10 cellular contexts compared by ENCODE assay signal in genomic region chr1:81799939-81800740, GRCh38. TPM values are rescaled to one million over a fixed set of nuclear protein-coding genes. Genes with fewer than 3 reads are reported as not detected.
DNase-seq lines count a peak whose midpoint lies in the region; TF ChIP-seq lines count a peak whose summit lies in the region.
"Had no signal": no experiment of that assay in that cellular context is flagged by ENCODE, and none has a peak within 500 bp of the region (broad histone marks: within the 10 kb centered on the region; RNA-seq: fewer than 3 reads in every experiment).

No MANE protein-coding gene starts in this region.

- peak overlapping the region; percentile 75 to 89 for H3K18ac ChIP-seq in mesenchymal stem cell (ENCODE audit: low read depth in 1 of 2, low read length in 2 of 2)

- H3K4me2 ChIP-seq in mesenchymal stem cell (ENCODE audit: low read length, poor library complexity, severe bottlenecking), result peak overlapping the region; percentile 93
- H3K4me2 ChIP-seq: BLaER1 had no signal

- H2AK5ac ChIP-seq in mesenchymal stem cell (ENCODE audit: low read length, severe bottlenecking), result no peak overlapping the region

- H2BK5ac ChIP-seq in mesenchymal stem cell (ENCODE audit: low read depth, low read length, poor library complexity, severe bottlenecking), result peak overlapping the region; percentile 68

- POLR2A ChIA-PET in CD8-positive, alpha-beta memory T cell (lab: Charles Lee), result no interaction called here

- H3K4ac ChIP-seq in mesenchymal stem cell (ENCODE audit: low read depth in 1 of 2, low read length in 2 of 2), result peak overlapping the region in 1 of 2 experiments; percentile 84

- CTCF ChIA-PET in CD8-positive, alpha-beta memory T cell (lab: Charles Lee), result no interaction called here

- no peak overlapping the region for H2AFZ ChIP-seq in mesenchymal stem cell (ENCODE audit: low read depth, low read length)

- DNase-seq in DMS153 (lab: John Stamatoyannopoulos, UW) (peak; percentile 13), DMS153 treated with DMSO at 0.1 percent for 48 hours (lab: John Stamatoyannopoulos, UW; ENCODE audit: unreplicated experiment) (no peak), NCI-H526 (lab: John Stamatoyannopoulos, UW) (peak; percentile 50 to 66), mesenchymal stem cell (peak; percentile 90), uterus (peak; percentile 36 to 64), cerebellum (ENCODE audit: low spot score) (no peak)
- DNase-seq in CD8-positive, alpha-beta memory T cell, result no peak

- peak overlapping the region; percentile 82 for H2BK120ac ChIP-seq in mesenchymal stem cell (ENCODE audit: low read depth, low read length)

- no peak for TF ChIP-seq POLR2A in uterus (IDR thresholded peaks at IDR 0.05)

- no peaks in the 10 kb centered on the region for H3K4me1 Mint-ChIP-seq in CD8-positive, alpha-beta memory T cell

- peak overlapping the region in 1 of 2 experiments; percentile 46 for H3K23ac ChIP-seq in mesenchymal stem cell (ENCODE audit: low read length in 2 of 2)

- H3K27ac ChIP-seq in ectodermal cell (ENCODE audit: insufficient read depth, low read depth, low read length, poor library complexity, severe bottlenecking) (peak overlapping the region; percentile 95), mesenchymal stem cell (ENCODE audit: low read length, poor library complexity, severe bottlenecking) (peak overlapping the region; percentile 91), uterus (peak overlapping the region; percentile 81 to 85)
- H3K27ac ChIP-seq in CD8-positive, alpha-beta memory T cell (ENCODE audit: low read depth, low read length), result no peak overlapping the region
- H3K27ac ChIP-seq: BLaER1 had no signal

- peaks cover 4% of the 10 kb centered on the region for H3K36me3 ChIP-seq in ectodermal cell (ENCODE audit: control insufficient read depth, insufficient read depth, low read length)
- H3K36me3 ChIP-seq in mesenchymal stem cell (ENCODE audit: control insufficient read depth in 1 of 2, insufficient read depth in 2 of 2, low read depth in 1 of 2, low read length in 2 of 2), result no peaks in the 10 kb centered on the region
- H3K36me3 ChIP-seq in uterus, result no peaks in the 10 kb centered on the region
- H3K36me3 ChIP-seq in CD8-positive, alpha-beta memory T cell (ENCODE audit: insufficient read depth, low read length), result no peaks in the 10 kb centered on the region
- H3K36me3 ChIP-seq: BLaER1 had no signal

- no peak for TF ChIP-seq CTCF in uterus (IDR thresholded peaks at IDR 0.05)

- H4K91ac ChIP-seq in mesenchymal stem cell (ENCODE audit: low read length), result peak overlapping the region; percentile 91

- peaks cover 0 to 5% (median 0%) of the 10 kb centered on the region in 3 donors for H3K36me3 Mint-ChIP-seq in CD8-positive, alpha-beta memory T cell

- no peaks in the 10 kb centered on the region for H3K9me3 ChIP-seq in ectodermal cell (ENCODE audit: control insufficient read depth, low read length)
- no peaks in the 10 kb centered on the region for H3K9me3 ChIP-seq in mesenchymal stem cell (ENCODE audit: control insufficient read depth, low read length)
- H3K9me3 ChIP-seq in uterus, result no peaks in the 10 kb centered on the region
- no peaks in the 10 kb centered on the region for H3K9me3 ChIP-seq in CD8-positive, alpha-beta memory T cell (ENCODE audit: low read length)

- no peaks in the 10 kb centered on the region for H3K79me1 ChIP-seq in mesenchymal stem cell (replicated peaks; ENCODE audit: low read length, poor library complexity, severe bottlenecking)

- H3K4me1 ChIP-seq in ectodermal cell (ENCODE audit: control insufficient read depth, insufficient read depth, low read length) (peaks cover 13% of the 10 kb centered on the region), mesenchymal stem cell (ENCODE audit: control insufficient read depth, insufficient read depth, low read depth, low read length) (no peaks in the 10 kb centered on the region), uterus (no peaks in the 10 kb centered on the region)
- H3K4me1 ChIP-seq in CD8-positive, alpha-beta memory T cell (ENCODE audit: insufficient read depth, low read length), result no peaks in the 10 kb centered on the region
- H3K4me1 ChIP-seq: BLaER1 had no signal

- peak overlapping the region in 1 of 2 experiments; percentile 45 for H2BK12ac ChIP-seq in mesenchymal stem cell (ENCODE audit: low read length in 2 of 2)

- H4K8ac ChIP-seq in mesenchymal stem cell (ENCODE audit: low read length), result peak overlapping the region; percentile 80

- no peak overlapping the region for H2BK15ac ChIP-seq in mesenchymal stem cell (ENCODE audit: low read depth, poor library complexity, severe bottlenecking)

- peaks cover 4 to 29% (median 15%) of the 10 kb centered on the region in 5 donors for H3K9me3 Mint-ChIP-seq in CD8-positive, alpha-beta memory T cell

- peaks cover 21 to 24% of the 10 kb centered on the region in 2 donors for H3K27me3 Mint-ChIP-seq in CD8-positive, alpha-beta memory T cell

- intact Hi-C loops in uterus (cut with DNase I; ENCODE audit: low total_unique reads), result no loop called here

- no peak overlapping the region for H3K4me3 Mint-ChIP-seq in CD8-positive, alpha-beta memory T cell

- 1% methylated on average over 40 to 48 of the region's 49 CpGs for WGBS in ectodermal cell, 2 experiments
- under 1% methylated on average over 37 of the region's 49 CpGs for WGBS in mesenchymal stem cell

- peak overlapping the region in 1 of 2 experiments; percentile 53 for H3K14ac ChIP-seq in mesenchymal stem cell (ENCODE audit: low read length in 2 of 2)

- no peak overlapping the region for H3K27ac Mint-ChIP-seq in CD8-positive, alpha-beta memory T cell

- H3K27me3 ChIP-seq in ectodermal cell (ENCODE audit: control insufficient read depth, insufficient read depth, low read length, poor library complexity, severe bottlenecking) (no peaks in the 10 kb centered on the region), mesenchymal stem cell (ENCODE audit: control insufficient read depth in 1 of 2, insufficient read depth in 1 of 2, low read length in 2 of 2) (no peaks in the 10 kb centered on the region), uterus (peaks cover 0 to 15% of the 10 kb centered on the region in 2 donors)
- H3K27me3 ChIP-seq in CD8-positive, alpha-beta memory T cell (ENCODE audit: insufficient read depth, low read length, poor library complexity, severe bottlenecking), result no peaks in the 10 kb centered on the region
- H3K27me3 ChIP-seq: BLaER1 had no signal

- peak overlapping the region; percentile 96 for H3K4me3 ChIP-seq in ectodermal cell (ENCODE audit: insufficient read depth, low read depth, low read length)
- peak overlapping the region; percentile 79 to 89 for H3K4me3 ChIP-seq in mesenchymal stem cell (ENCODE audit: insufficient read depth in 1 of 2, low read depth in 1 of 2, low read length in 2 of 2)
- peak overlapping the region; percentile 37 to 68 for H3K4me3 ChIP-seq in uterus
- H3K4me3 ChIP-seq in CD8-positive, alpha-beta memory T cell (ENCODE audit: low read length), result no peak overlapping the region
- H3K4me3 ChIP-seq: BLaER1 had no signal

- peak overlapping the region; percentile 86 for H3K9ac ChIP-seq in mesenchymal stem cell (ENCODE audit: low read length)
- H3K9ac ChIP-seq: BLaER1 had no signal

RNA-seq across cellular contexts. Expression of gene ADGRL2, which starts 0.6 kb away (rescaled TPM):
- 259 TPM for polyA plus RNA-seq in ectodermal cell (2013, experiment 1 of 4)
- polyA plus RNA-seq in ectodermal cell (2013, experiment 2 of 4), result 264 TPM
- 214 TPM for polyA plus RNA-seq in ectodermal cell (2013, experiment 3 of 4)
- 240 TPM for polyA plus RNA-seq in ectodermal cell (2013, experiment 4 of 4)
- 194 TPM for polyA plus RNA-seq in mesenchymal stem cell (2013, experiment 1 of 2)
- polyA plus RNA-seq in mesenchymal stem cell (2013, experiment 2 of 2), result 192 TPM
- total RNA-seq in uterus (100 to 1,000 TPM in 1 of 4 donors, 10 to 100 TPM in 3; 29.1 to 200 (median 50.7) TPM), cerebellum (416 TPM)
- total RNA-seq in CD8-positive, alpha-beta memory T cell, result not detected
- not detected for polyA plus RNA-seq in CD8-positive, alpha-beta memory T cell
- total RNA-seq: activated CD8-positive, alpha-beta memory T cell treated with anti-CD3 and anti-CD28 coated beads for 36 hours had no signal

Comparison
In these comparisons a context has a peak if more than half of its experiments do, and no peak if none do; other contexts are left out.
1. DNase-seq: peak in DMS153 (single experiment), NCI-H526 (2 of 2), mesenchymal stem cell (single experiment) and uterus (2 of 2); none in DMS153 treated with DMSO at 0.1 percent for 48 hours (single experiment), CD8-positive, alpha-beta memory T cell (0 of 5) and cerebellum (single experiment).
2. RNA of gene ADGRL2, which starts 0.6 kb away (total RNA-seq): 416 TPM in cerebellum (single experiment) and 29.1 to 200 TPM in uterus; not detected in CD8-positive, alpha-beta memory T cell; every median in the first group is over 10 times any median in the second.